In the genomic region with DNA sequence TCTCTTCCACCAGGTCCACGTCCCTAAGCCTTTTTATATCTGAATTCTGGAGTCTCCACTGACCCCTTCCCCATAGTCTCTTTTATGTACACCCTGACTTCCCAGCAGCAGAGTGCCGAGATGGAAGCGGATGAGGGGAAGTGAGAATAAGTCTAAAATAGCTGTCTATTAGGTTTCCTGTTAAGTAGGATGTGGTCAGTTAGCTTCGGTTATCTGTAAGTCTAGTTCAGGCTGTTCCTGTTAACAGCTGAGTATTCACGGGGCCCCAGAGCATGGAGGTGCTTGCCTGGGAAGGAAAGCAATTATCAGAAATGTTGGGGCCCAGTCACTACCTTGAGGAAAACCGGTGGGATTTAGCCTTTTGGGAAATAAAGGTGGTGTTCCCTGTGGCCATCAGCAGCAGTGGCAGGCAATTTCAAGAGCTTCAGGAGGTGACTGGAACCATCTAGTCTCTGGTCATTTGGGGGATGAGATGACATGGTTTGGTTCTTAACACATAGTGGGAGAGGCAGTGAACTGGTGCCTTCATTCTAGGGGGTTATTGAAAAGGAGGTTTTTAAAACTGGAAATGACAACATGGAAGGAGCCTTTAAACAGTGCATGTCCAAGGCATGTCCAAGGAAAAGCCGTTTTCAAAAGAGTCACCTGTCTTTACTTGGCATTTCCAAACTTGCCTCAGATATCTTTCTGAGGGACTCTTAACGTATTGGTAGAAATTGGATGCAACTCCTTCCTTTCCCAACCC, we compare ENCODE assay signal across 1 cellular context.
TF ChIP-seq lines count a peak whose summit lies in the region.

No MANE protein-coding gene starts in this region.

TF ChIP-seq in WTC11, 78 proteins besides CTCF, POLR2A, EP300 and RAD21 (continued from another document):
- TF ChIP-seq, protein P1, sequence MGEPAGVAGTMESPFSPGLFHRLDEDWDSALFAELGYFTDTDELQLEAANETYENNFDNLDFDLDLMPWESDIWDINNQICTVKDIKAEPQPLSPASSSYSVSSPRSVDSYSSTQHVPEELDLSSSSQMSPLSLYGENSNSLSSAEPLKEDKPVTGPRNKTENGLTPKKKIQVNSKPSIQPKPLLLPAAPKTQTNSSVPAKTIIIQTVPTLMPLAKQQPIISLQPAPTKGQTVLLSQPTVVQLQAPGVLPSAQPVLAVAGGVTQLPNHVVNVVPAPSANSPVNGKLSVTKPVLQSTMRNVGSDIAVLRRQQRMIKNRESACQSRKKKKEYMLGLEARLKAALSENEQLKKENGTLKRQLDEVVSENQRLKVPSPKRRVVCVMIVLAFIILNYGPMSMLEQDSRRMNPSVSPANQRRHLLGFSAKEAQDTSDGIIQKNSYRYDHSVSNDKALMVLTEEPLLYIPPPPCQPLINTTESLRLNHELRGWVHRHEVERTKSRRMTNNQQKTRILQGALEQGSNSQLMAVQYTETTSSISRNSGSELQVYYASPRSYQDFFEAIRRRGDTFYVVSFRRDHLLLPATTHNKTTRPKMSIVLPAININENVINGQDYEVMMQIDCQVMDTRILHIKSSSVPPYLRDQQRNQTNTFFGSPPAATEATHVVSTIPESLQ (CRISPR knock-in tag; IDR thresholded peaks at IDR 0.05), result no peak
